Comparison of ENCODE assay signal across 20 cellular contexts in genomic region chr5:73095564-73096238, GRCh38. TPM values are rescaled to one million over a fixed set of nuclear protein-coding genes. Genes with fewer than 3 reads are reported as not detected.
"Had no signal": no experiment of that assay in that cellular context is flagged by ENCODE, and none has a peak within 500 bp of the region (broad histone marks: within the 10 kb centered on the region; RNA-seq: fewer than 3 reads in every experiment).

No MANE protein-coding gene starts in this region.

- H3K9me3 Mint-ChIP-seq: activated CD4-positive, alpha-beta memory T cell treated with anti-CD3 and anti-CD28 coated beads, Interleukin-2, amount 10 ng/mL, durations not matched to agents 7 days and 5 days had no signal

- H3K4me1 Mint-ChIP-seq: activated CD4-positive, alpha-beta memory T cell treated with anti-CD3 and anti-CD28 coated beads, Interleukin-2, amount 10 ng/mL, durations not matched to agents 7 days and 5 days; activated naive CD8-positive, alpha-beta T cell treated with anti-CD3 and anti-CD28 coated beads, Interleukin-2, amount 10 ng/mL, durations not matched to agents 7 days and 5 days; memory B cell had no signal

- H3K27ac Mint-ChIP-seq: activated CD4-positive, alpha-beta memory T cell treated with anti-CD3 and anti-CD28 coated beads, Interleukin-2, amount 10 ng/mL, durations not matched to agents 7 days and 5 days; activated CD8-positive, alpha-beta memory T cell treated with anti-CD3 and anti-CD28 coated beads, Interleukin-2, amount 10 ng/mL, durations not matched to agents 7 days and 5 days; activated naive CD8-positive, alpha-beta T cell treated with anti-CD3 and anti-CD28 coated beads, Interleukin-2, amount 10 ng/mL, durations not matched to agents 7 days and 5 days; memory B cell; stimulated activated naive B cell treated with anti-CD40 and anti-IgM and Interleukin-4, amounts not matched to agents 10 μg/mL and 1 μg/mL and 100 μg/mL, for 72 hours had no signal

- DNase-seq: activated CD4-positive, alpha-beta memory T cell treated with anti-CD3 and anti-CD28 coated beads, Interleukin-2, amount 10 ng/mL, durations not matched to agents 7 days and 5 days; activated CD4-positive, alpha-beta T cell treated with anti-CD3 and anti-CD28 coated beads for 48 hours; activated CD4-positive, CD25-positive, alpha-beta regulatory T cell; activated CD8-positive, alpha-beta memory T cell treated with anti-CD3 and anti-CD28 coated beads, Interleukin-2, amount 10 ng/mL, durations not matched to agents 7 days and 5 days; activated naive CD4-positive, alpha-beta T cell; activated naive CD8-positive, alpha-beta T cell treated with anti-CD3 and anti-CD28 coated beads, Interleukin-2, amount 10 ng/mL, durations not matched to agents 7 days and 5 days; anterior cingulate cortex; brain microvascular endothelial cell; central memory CD4-positive, alpha-beta T cell; colonic mucosa; foreskin melanocyte; left ventricle myocardium inferior; spleen; stimulated activated CD4-positive, alpha-beta T cell treated with anti-CD3 and anti-CD28 coated beads, Interleukin-4, amount 100 ng/mL, for 4 hours; stimulated activated naive B cell treated with anti-CD40 and anti-IgM and Interleukin-4, amounts not matched to agents 10 μg/mL and 1 μg/mL and 100 μg/mL, for 72 hours; upper lobe of right lung had no signal

- H3K36me3 ChIP-seq: brain microvascular endothelial cell, colonic mucosa had no signal

- H3K27me3 ChIP-seq: brain microvascular endothelial cell, colonic mucosa, spleen, upper lobe of right lung had no signal

- H3K9me3 ChIP-seq: colonic mucosa had no signal

- H3K36me3 Mint-ChIP-seq: activated CD8-positive, alpha-beta memory T cell treated with anti-CD3 and anti-CD28 coated beads, Interleukin-2, amount 10 ng/mL, durations not matched to agents 7 days and 5 days; activated naive CD8-positive, alpha-beta T cell treated with anti-CD3 and anti-CD28 coated beads, Interleukin-2, amount 10 ng/mL, durations not matched to agents 7 days and 5 days had no signal

- H3K27me3 Mint-ChIP-seq: memory B cell; stimulated activated naive B cell treated with anti-CD40 and anti-IgM and Interleukin-4, amounts not matched to agents 10 μg/mL and 1 μg/mL and 100 μg/mL, for 72 hours had no signal

- H3K4me1 ChIP-seq: colonic mucosa, left ventricle myocardium inferior, parathyroid adenoma, upper lobe of right lung had no signal

- H3K4me3 Mint-ChIP-seq: activated CD4-positive, alpha-beta memory T cell treated with anti-CD3 and anti-CD28 coated beads, Interleukin-2, amount 10 ng/mL, durations not matched to agents 7 days and 5 days; activated CD8-positive, alpha-beta memory T cell treated with anti-CD3 and anti-CD28 coated beads, Interleukin-2, amount 10 ng/mL, durations not matched to agents 7 days and 5 days; activated naive CD8-positive, alpha-beta T cell treated with anti-CD3 and anti-CD28 coated beads, Interleukin-2, amount 10 ng/mL, durations not matched to agents 7 days and 5 days; memory B cell; stimulated activated naive B cell treated with anti-CD40 and anti-IgM and Interleukin-4, amounts not matched to agents 10 μg/mL and 1 μg/mL and 100 μg/mL, for 72 hours had no signal

- H3K27ac ChIP-seq: brain microvascular endothelial cell, colonic mucosa, left ventricle myocardium inferior, parathyroid adenoma, spleen, upper lobe of right lung had no signal

- ATAC-seq: activated CD8-positive, alpha-beta memory T cell treated with anti-CD3 and anti-CD28 coated beads, Interleukin-2, amount 10 ng/mL, durations not matched to agents 7 days and 5 days; upper lobe of right lung had no signal

- H2AFZ ChIP-seq: parathyroid adenoma had no signal

- H3K4me3 ChIP-seq: colonic mucosa, left ventricle myocardium inferior, spleen, upper lobe of right lung had no signal

- H3K9ac ChIP-seq: parathyroid adenoma had no signal

RNA-seq across cellular contexts. Expression of gene TMEM171, which starts 24.7 kb away (rescaled TPM):
- total RNA-seq: activated CD4-positive, alpha-beta memory T cell treated with anti-CD3 and anti-CD28 coated beads, Interleukin-2, amount 10 ng/mL, durations not matched to agents 7 days and 5 days; activated CD8-positive, alpha-beta memory T cell treated with anti-CD3 and anti-CD28 coated beads, Interleukin-2, amount 10 ng/mL, durations not matched to agents 7 days and 5 days; left ventricle myocardium inferior; mononuclear cell; T-helper 2 cell treated with Interferon-gamma antibody and Interleukin-4, amounts not matched to agents 100 ng/mL and 5 ng/mL, for 36 hours had no signal
